ENCODE assay signal across 17 cellular contexts in the genomic region with DNA sequence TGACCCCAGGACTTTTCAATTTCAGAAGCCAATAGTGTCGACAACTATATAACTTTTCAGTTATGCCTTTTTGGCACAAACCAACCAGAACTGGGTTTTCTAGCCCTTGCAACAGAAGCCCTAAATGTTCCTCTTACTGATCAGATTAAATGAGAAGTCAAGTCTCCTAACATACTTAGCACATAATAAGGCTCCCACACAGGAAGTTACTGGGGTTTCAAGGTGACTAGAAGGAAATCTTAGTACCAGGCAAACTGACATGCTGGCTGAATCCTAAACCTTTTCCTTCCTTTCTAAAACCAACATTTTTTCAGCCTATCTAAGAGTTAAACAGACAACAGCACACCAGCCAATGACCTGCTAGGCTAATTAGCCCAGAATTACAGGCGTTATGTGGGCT.
"Had no signal": no experiment of that assay in that cellular context is flagged by ENCODE, and none has a peak within 500 bp of the region (broad histone marks: within the 10 kb centered on the region; RNA-seq: fewer than 3 reads in every experiment).

No MANE protein-coding gene starts in this region.

- H3K4me1 Mint-ChIP-seq: naive thymus-derived CD8-positive, alpha-beta T cell had no signal

- H3K27me3 Mint-ChIP-seq: naive thymus-derived CD8-positive, alpha-beta T cell had no signal

- H3K4me1 ChIP-seq: sigmoid colon had no signal

- H3K4me3 Mint-ChIP-seq: naive thymus-derived CD8-positive, alpha-beta T cell had no signal

- H3K27ac ChIP-seq: dorsolateral prefrontal cortex, sigmoid colon, skin epidermis had no signal

- H3K27ac Mint-ChIP-seq: naive thymus-derived CD8-positive, alpha-beta T cell had no signal

- DNase-seq: cortex of kidney; dorsolateral prefrontal cortex; effector CD8-positive, alpha-beta T cell; foreskin melanocyte; head of caudate nucleus; hippocampal formation; left colon; left ventricle myocardium superior; mucosa of descending colon; naive thymus-derived CD8-positive, alpha-beta T cell; posterior cingulate gyrus; sigmoid colon; stimulated activated CD4-positive, alpha-beta T cell treated with anti-CD3 and anti-CD28 coated beads, Interleukin-12 subunit alpha, Interleukin-12 subunit beta, amount 100 ng/mL, for 4 hours; stimulated activated naive CD4-positive, alpha-beta T cell treated with Interleukin-2 at 50 U/mL for 16 hours; trophoblast cell had no signal

- H3K36me3 ChIP-seq: sigmoid colon had no signal

- ATAC-seq: left colon; left ventricle myocardium superior; mucosa of descending colon; naive thymus-derived CD8-positive, alpha-beta T cell had no signal

- H3K27me3 ChIP-seq: dorsolateral prefrontal cortex, sigmoid colon had no signal

- H3K9me3 ChIP-seq: mucosa of descending colon had no signal

- H3K4me3 ChIP-seq: dorsolateral prefrontal cortex, lung, mucosa of descending colon, sigmoid colon, skin epidermis had no signal
